In the genomic region with DNA sequence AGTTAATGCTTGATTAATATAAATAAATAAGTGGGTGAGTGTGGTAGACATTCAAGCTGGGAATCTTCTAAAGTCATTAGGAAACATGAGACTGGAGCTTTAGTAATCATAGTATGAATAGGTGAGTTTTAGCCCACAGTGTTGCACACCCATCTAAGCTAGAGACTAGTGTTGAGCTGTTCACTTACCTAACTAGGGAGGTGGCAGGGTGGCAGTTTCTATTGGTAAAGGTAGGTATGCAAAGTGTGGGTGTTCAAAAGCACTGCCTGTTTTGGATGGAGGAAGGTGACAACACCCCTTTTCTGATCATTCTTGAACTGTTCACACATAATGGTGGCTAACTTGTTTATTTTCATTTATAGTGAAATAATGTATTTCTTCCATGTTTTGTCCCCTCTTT, we compare ENCODE assay signal across 19 cellular contexts. TPM values are rescaled to one million over a fixed set of nuclear protein-coding genes. Genes with fewer than 3 reads are reported as not detected.
DNase-seq lines count a peak whose midpoint lies in the region; ATAC-seq and TF ChIP-seq lines count a peak whose summit lies in the region.
"Had no signal": no experiment of that assay in that cellular context is flagged by ENCODE, and none has a peak within 500 bp of the region (broad histone marks: within the 10 kb centered on the region; RNA-seq: fewer than 3 reads in every experiment).

No MANE protein-coding gene starts in this region.

- H3K27ac Mint-ChIP-seq in mesothelial cell of epicardium = peak overlapping the region; percentile 86

- H3K4me1 ChIP-seq in heart left ventricle = peaks cover 0 to 62% (median 15%) of the 10 kb centered on the region in 12 donors
- peaks cover 6% of the 10 kb centered on the region for H3K4me1 ChIP-seq in vagina
- no peaks in the 10 kb centered on the region for H3K4me1 ChIP-seq in upper lobe of right lung
- H3K4me1 ChIP-seq: tibial nerve had no signal

- H3K27ac ChIP-seq in heart left ventricle (peak overlapping the region in 11 of 12 donors; percentile 28 to 75 (median 65)), brain microvascular endothelial cell (peak overlapping the region; percentile 74), vagina (peak overlapping the region; percentile 29), upper lobe of right lung (no peak overlapping the region)

- H3K27me3 ChIP-seq in heart left ventricle = peaks cover 0 to 11% (median 0%) of the 10 kb centered on the region in 9 donors
- no peaks in the 10 kb centered on the region for H3K27me3 ChIP-seq in brain microvascular endothelial cell (replicated peaks)
- no peaks in the 10 kb centered on the region for H3K27me3 ChIP-seq in vagina
- no peaks in the 10 kb centered on the region for H3K27me3 ChIP-seq in upper lobe of right lung

- ATAC-seq in heart left ventricle (no peak), left cardiac atrium (no peak), HG03439 (IDR thresholded peaks at IDR 0.05; ENCODE audit: unreplicated experiment) (no peak), upper lobe of right lung (no peak), HG02885 (IDR thresholded peaks at IDR 0.05; ENCODE audit: poor library complexity, unreplicated experiment) (no peak)

- H3K9me3 Mint-ChIP-seq in mesothelial cell of epicardium = no peaks in the 10 kb centered on the region
- H3K9me3 Mint-ChIP-seq: H9 had no signal

- H3K27me3 Mint-ChIP-seq in mesothelial cell of epicardium (ENCODE audit: low read depth) = no peaks in the 10 kb centered on the region

- peaks cover 18% of the 10 kb centered on the region for H3K36me3 Mint-ChIP-seq in mesothelial cell of epicardium

- H3K9me3 ChIP-seq in heart left ventricle (no peaks in the 10 kb centered on the region), vagina (no peaks in the 10 kb centered on the region), upper lobe of right lung (no peaks in the 10 kb centered on the region)
- H3K9me3 ChIP-seq: mucosa of descending colon, tibial nerve had no signal

- in situ Hi-C loops in brain microvascular endothelial cell (cut with HindIII; ENCODE audit: low pct_ligation_motif_present, low sequenced_read_pairs) = no loop called here

- DNase-seq in heart left ventricle (no peak), left cardiac atrium (no peak), brain microvascular endothelial cell (no peak), mesothelial cell of epicardium (ENCODE audit: low spot score in 2 of 2, unreplicated experiment in 2 of 2) (no peak), vagina (ENCODE audit: extremely low spot score in 2 of 2) (no peak), upper lobe of right lung (no peak)
- DNase-seq: activated CD4-positive, alpha-beta T cell treated with anti-CD3 and anti-CD28 coated beads, Interleukin-2, amount 50 U/mL, for 48 hours; activated T-cell treated with anti-CD3 and anti-CD28 coated beads for 4 hours; C1 segment of cervical spinal cord; H9; mucosa of descending colon; NCI-H1417 treated with DMSO at 0.1 percent for 48 hours; NCI-H526 treated with DMSO at 0.1 percent for 48 hours; SHP77 treated with DMSO at 0.1 percent for 48 hours; stimulated activated CD4-positive, alpha-beta T cell treated with anti-CD3 and anti-CD28 coated beads, Interleukin-12 subunit alpha, Interleukin-12 subunit beta, amount 100 ng/mL, for 4 hours; T-helper 1 cell had no signal

- no peak overlapping the region for H3K4me3 ChIP-seq in heart left ventricle
- no peak overlapping the region for H3K4me3 ChIP-seq in brain microvascular endothelial cell (ENCODE audit: low read depth, low read length)
- H3K4me3 ChIP-seq in vagina = no peak overlapping the region
- no peak overlapping the region for H3K4me3 ChIP-seq in upper lobe of right lung
- H3K4me3 ChIP-seq: mucosa of descending colon, tibial nerve had no signal

- H3K36me3 ChIP-seq in heart left ventricle (peaks cover 0 to 20% (median 0%) of the 10 kb centered on the region in 9 donors), brain microvascular endothelial cell (replicated peaks) (peaks cover 7% of the 10 kb centered on the region), vagina (no peaks in the 10 kb centered on the region), upper lobe of right lung (no peaks in the 10 kb centered on the region)
- H3K36me3 ChIP-seq: tibial nerve had no signal

- no peak overlapping the region for H3K4me3 Mint-ChIP-seq in mesothelial cell of epicardium
- H3K4me3 Mint-ChIP-seq: H9 had no signal

- peaks cover 60% of the 10 kb centered on the region for H3K4me1 Mint-ChIP-seq in mesothelial cell of epicardium

- TF ChIP-seq CTCF in heart left ventricle (IDR thresholded peaks at IDR 0.05) = no peak
- TF ChIP-seq CTCF in brain microvascular endothelial cell (IDR thresholded peaks at IDR 0.05; ENCODE audit: low read depth, low read length, missing control alignments) = no peak
- no peak for TF ChIP-seq CTCF in mesothelial cell of epicardium (IDR thresholded peaks at IDR 0.05; ENCODE audit: unreplicated experiment)
- no peak for TF ChIP-seq CTCF in vagina (IDR thresholded peaks at IDR 0.05)
- no peak for TF ChIP-seq CTCF in upper lobe of right lung (IDR thresholded peaks at IDR 0.05)

- no peak for TF ChIP-seq POLR2A in heart left ventricle (IDR thresholded peaks at IDR 0.05)
- no peak for TF ChIP-seq POLR2A in vagina (IDR thresholded peaks at IDR 0.05)

- intact Hi-C loops in heart left ventricle (cut with DNase I) (no loop called here), left cardiac atrium (cut with DNase I) (no loop called here), vagina (cut with DNase I) (no loop called here), upper lobe of right lung (cut with DNase I) (no loop called here)

RNA-seq across cellular contexts. Expression of a gene that starts 41.3 kb away (rescaled TPM):
- total RNA-seq in heart left ventricle (10 to 100 TPM; 33.6 to 61.8 (median 36.6) TPM), left cardiac atrium (10 to 100 TPM; 57.0 to 69.5 TPM), mesothelial cell of epicardium (417 to 443 TPM (median 428 TPM) in 3 replicates), vagina (382 TPM), upper lobe of right lung (212 TPM)
- polyA plus RNA-seq in heart left ventricle = 10 to 100 TPM; 17.5 to 42.7 TPM
